In genomic region chr19:17309962-17310461, GRCh38 we compare ENCODE assay signal across 8 cellular contexts. TPM values are rescaled to one million over a fixed set of nuclear protein-coding genes. Genes with fewer than 3 reads are reported as not detected.
A peak's percentile ranks its signal among the peaks of the same experiment; 100 is the strongest.
DNase-seq lines count a peak whose midpoint lies in the region; ATAC-seq, FAIRE-seq and TF ChIP-seq lines count a peak whose summit lies in the region.

No MANE protein-coding gene starts in this region.

- peak overlapping the region; percentile 95 for H3K4me3 Mint-ChIP-seq in activated CD4-positive, alpha-beta T cell treated with anti-CD3 and anti-CD28 coated beads for 36 hours
- peak overlapping the region; percentile 98 for H3K4me3 Mint-ChIP-seq in activated T-helper 2 cell treated with anti-CD3 and anti-CD28 coated beads, Interferon-gamma antibody, Interleukin-2, Interleukin-4, amounts not matched to agents 10 μg/mL and 5 μg/mL and 100 μg/mL, durations not matched to agents 14 hours and 24 hours and 36 hours (ENCODE audit: low read depth)

- TF ChIP-seq CTCF in kidney (IDR thresholded peaks at IDR 0.05; ENCODE audit: borderline replicate concordance, extremely low read depth, insufficient read depth) (no peak), suprapubic skin (IDR thresholded peaks at IDR 0.05) (no peak)

- no peak for TF ChIP-seq POLR2A in suprapubic skin (IDR thresholded peaks at IDR 0.05)

- H3K27ac ChIP-seq in kidney (ENCODE audit: low read depth in 2 of 2, low read length in 2 of 2), result no peak overlapping the region
- H3K27ac ChIP-seq in suprapubic skin, result peak overlapping the region; percentile 63

- no peaks in the 10 kb centered on the region for H3K27me3 Mint-ChIP-seq in activated CD4-positive, alpha-beta T cell treated with anti-CD3 and anti-CD28 coated beads for 36 hours
- no peaks in the 10 kb centered on the region for H3K27me3 Mint-ChIP-seq in activated T-helper 2 cell treated with anti-CD3 and anti-CD28 coated beads, Interferon-gamma antibody, Interleukin-2, Interleukin-4, amounts not matched to agents 10 μg/mL and 5 μg/mL and 100 μg/mL, durations not matched to agents 14 hours and 24 hours and 36 hours (ENCODE audit: low read depth)

- H3K4me1 Mint-ChIP-seq in activated CD4-positive, alpha-beta T cell treated with anti-CD3 and anti-CD28 coated beads for 36 hours, result peaks cover 39% of the 10 kb centered on the region
- peaks cover 26% of the 10 kb centered on the region for H3K4me1 Mint-ChIP-seq in activated T-helper 2 cell treated with anti-CD3 and anti-CD28 coated beads, Interferon-gamma antibody, Interleukin-2, Interleukin-4, amounts not matched to agents 10 μg/mL and 5 μg/mL and 100 μg/mL, durations not matched to agents 14 hours and 24 hours and 36 hours (ENCODE audit: low read depth)

- H3K27me3 ChIP-seq in suprapubic skin, result no peaks in the 10 kb centered on the region

- H3K4me3 ChIP-seq in kidney (ENCODE audit: low read length in 2 of 2) (peak overlapping the region; percentile 81 to 87), suprapubic skin (peak overlapping the region; percentile 76)

- peaks cover 12% of the 10 kb centered on the region for H3K36me3 Mint-ChIP-seq in activated CD4-positive, alpha-beta T cell treated with anti-CD3 and anti-CD28 coated beads for 36 hours (ENCODE audit: low read depth)
- H3K36me3 Mint-ChIP-seq in activated T-helper 2 cell treated with anti-CD3 and anti-CD28 coated beads, Interferon-gamma antibody, Interleukin-2, Interleukin-4, amounts not matched to agents 10 μg/mL and 5 μg/mL and 100 μg/mL, durations not matched to agents 14 hours and 24 hours and 36 hours (ENCODE audit: low read depth), result peaks cover 20% of the 10 kb centered on the region

- peaks cover 2 to 11% of the 10 kb centered on the region in 2 donors for H3K36me3 ChIP-seq in kidney (ENCODE audit: control insufficient read depth in 1 of 2, insufficient read depth in 2 of 2, low read length in 2 of 2)
- peaks cover 17% of the 10 kb centered on the region for H3K36me3 ChIP-seq in suprapubic skin

- 2% methylated on average over 15 of the region's 23 CpGs for WGBS in suprapubic skin

- H3K9me3 Mint-ChIP-seq in activated CD4-positive, alpha-beta T cell treated with anti-CD3 and anti-CD28 coated beads for 36 hours (ENCODE audit: low read depth), result no peaks in the 10 kb centered on the region
- H3K9me3 Mint-ChIP-seq in activated T-helper 2 cell treated with anti-CD3 and anti-CD28 coated beads, Interferon-gamma antibody, Interleukin-2, Interleukin-4, amounts not matched to agents 10 μg/mL and 5 μg/mL and 100 μg/mL, durations not matched to agents 14 hours and 24 hours and 36 hours, result no peaks in the 10 kb centered on the region

- H3K27ac Mint-ChIP-seq in activated CD4-positive, alpha-beta T cell treated with anti-CD3 and anti-CD28 coated beads for 36 hours, result peak overlapping the region; percentile 90
- H3K27ac Mint-ChIP-seq in activated T-helper 2 cell treated with anti-CD3 and anti-CD28 coated beads, Interferon-gamma antibody, Interleukin-2, Interleukin-4, amounts not matched to agents 10 μg/mL and 5 μg/mL and 100 μg/mL, durations not matched to agents 14 hours and 24 hours and 36 hours, result peak overlapping the region; percentile 95

- H3K4me1 ChIP-seq in kidney (ENCODE audit: control insufficient read depth in 1 of 2, insufficient read depth in 1 of 2, low read depth in 1 of 2, low read length in 2 of 2) (peaks cover 6 to 26% of the 10 kb centered on the region in 2 donors), suprapubic skin (peaks cover 50% of the 10 kb centered on the region)

- CTCF ChIA-PET in activated CD4-positive, alpha-beta T cell treated with anti-CD3 and anti-CD28 coated beads for 36 hours (lab: Charles Lee), result interaction anchor here (0.8 to 3.6 kb wide), 5 partner anchors 11 to 79 kb away, joined by 3 to 13 read pairs (median 3); partner anchors contain the start of gene ANO8

- H3K9me3 ChIP-seq in kidney (ENCODE audit: control insufficient read depth in 1 of 2, low read length in 2 of 2) (no peaks in the 10 kb centered on the region), suprapubic skin (no peaks in the 10 kb centered on the region)

- POLR2A ChIA-PET in activated CD4-positive, alpha-beta T cell treated with anti-CD3 and anti-CD28 coated beads for 36 hours (lab: Charles Lee), result interaction anchor here (1.0 to 1.8 kb wide), 2 partner anchors 25 to 95 kb away, joined by 5 to 11 read pairs; partner anchors contain the start of genes ANO8 and BST2

- peak; percentile 51 for DNase-seq in activated CD4-positive, alpha-beta T cell treated with anti-CD3 and anti-CD28 coated beads for 36 hours
- no peak for DNase-seq in activated CD4-positive, alpha-beta T cell treated with anti-CD3 and anti-CD28 coated beads, Interleukin-2, amount 50 U/mL, for 1 hour
- DNase-seq in activated T-helper 2 cell treated with anti-CD3 and anti-CD28 coated beads, Interferon-gamma antibody, Interleukin-2, Interleukin-4, amounts not matched to agents 10 μg/mL and 5 μg/mL and 100 μg/mL, durations not matched to agents 14 hours and 24 hours and 36 hours (ENCODE audit: low spot score), result no peak
- DNase-seq in kidney (no peak), suprapubic skin (ENCODE audit: low spot score in 2 of 2) (no peak), AML-193 (lab: John Stamatoyannopoulos, UW) (no peak)

- no peak for FAIRE-seq in kidney (lab: Jason Lieb, UNC)

- H3K9ac ChIP-seq in kidney (ENCODE audit: low read length in 2 of 2), result peak overlapping the region; percentile 67 to 68

- ATAC-seq in activated CD4-positive, alpha-beta T cell treated with anti-CD3 and anti-CD28 coated beads for 36 hours, result no peak
- ATAC-seq in GM18502 (IDR thresholded peaks at IDR 0.05; ENCODE audit: poor library complexity, unreplicated experiment) (no peak), GM18858 (IDR thresholded peaks at IDR 0.05; ENCODE audit: unreplicated experiment) (no peak)

- TF ChIP-seq EP300 in suprapubic skin (IDR thresholded peaks at IDR 0.05), result no peak

- intact Hi-C loops in activated CD4-positive, alpha-beta T cell treated with anti-CD3 and anti-CD28 coated beads for 36 hours (cut with DNase I, micrococcal nuclease), result loop anchor here (1.0 to 5.0 kb wide), 13 partner anchors 18 to 768 kb away; partner anchors contain the start of genes GTPBP3 (in 2 of the 2), BABAM1 (in 1 of the 2), CHERP (in 1 of the 2) and HAUS8 (in 1 of the 2)
- intact Hi-C loops in activated T-helper 2 cell treated with anti-CD3 and anti-CD28 coated beads, Interferon-gamma antibody, Interleukin-2, Interleukin-4, amounts not matched to agents 10 μg/mL and 5 μg/mL and 100 μg/mL, durations not matched to agents 14 hours and 24 hours and 36 hours (cut with micrococcal nuclease), result loop anchor here (1.0 to 5.0 kb wide), 4 partner anchors 18 to 97 kb away; partner anchors contain the start of genes BST2, GTPBP3 and OCEL1
- intact Hi-C loops in kidney (cut with DNase I), result no loop called here

RNA-seq across cellular contexts. Expression of gene DDA1, which starts 0.6 kb away (rescaled TPM):
- 10 to 100 TPM; 26.2 to 39.6 TPM for total RNA-seq in activated CD4-positive, alpha-beta T cell treated with anti-CD3 and anti-CD28 coated beads for 36 hours
- total RNA-seq in activated T-helper 2 cell treated with anti-CD3 and anti-CD28 coated beads, Interferon-gamma antibody, Interleukin-2, Interleukin-4, amounts not matched to agents 10 μg/mL and 5 μg/mL and 100 μg/mL, durations not matched to agents 14 hours and 24 hours and 36 hours, result 37.1 and 39.2 TPM in 2 replicates
- 27.7 TPM for total RNA-seq in kidney
- 35.9 TPM for polyA plus RNA-seq in kidney (ENCODE audit: insufficient read depth, low read depth, low replicate concordance)
- total RNA-seq in suprapubic skin, result 10 to 100 TPM; 17.9 to 35.2 (median 22.8) TPM

RNA-seq across cellular contexts. Expression of gene MRPL34, which starts 4.3 kb away (rescaled TPM):
- 10 to 100 TPM; 72.0 to 88.6 TPM for total RNA-seq in activated CD4-positive, alpha-beta T cell treated with anti-CD3 and anti-CD28 coated beads for 36 hours
- 92.0 and 95.7 TPM in 2 replicates for total RNA-seq in activated T-helper 2 cell treated with anti-CD3 and anti-CD28 coated beads, Interferon-gamma antibody, Interleukin-2, Interleukin-4, amounts not matched to agents 10 μg/mL and 5 μg/mL and 100 μg/mL, durations not matched to agents 14 hours and 24 hours and 36 hours
- total RNA-seq in kidney (59.3 TPM), suprapubic skin (10 to 100 TPM; 42.7 to 89.5 (median 73.1) TPM)
- polyA plus RNA-seq in kidney (ENCODE audit: insufficient read depth, low read depth, low replicate concordance), result 369 TPM

RNA-seq across cellular contexts. Expression of gene ABHD8, which starts 6.8 kb away (rescaled TPM):
- 1 to 10 TPM; 6.1 to 8.0 TPM for total RNA-seq in activated CD4-positive, alpha-beta T cell treated with anti-CD3 and anti-CD28 coated beads for 36 hours
- 9.9 and 10.9 TPM in 2 replicates for total RNA-seq in activated T-helper 2 cell treated with anti-CD3 and anti-CD28 coated beads, Interferon-gamma antibody, Interleukin-2, Interleukin-4, amounts not matched to agents 10 μg/mL and 5 μg/mL and 100 μg/mL, durations not matched to agents 14 hours and 24 hours and 36 hours
- total RNA-seq in kidney (9.6 TPM), suprapubic skin (10 to 100 TPM in 3 of 4 donors, 1 to 10 TPM in 1; 9.7 to 15.7 (median 13.6) TPM)
- polyA plus RNA-seq in kidney (ENCODE audit: insufficient read depth, low read depth, low replicate concordance), result 20.0 TPM

RNA-seq across cellular contexts. Expression of gene ANO8, which starts 24.6 kb away (rescaled TPM):
- 1 to 10 TPM; 4.2 to 4.8 TPM for total RNA-seq in activated CD4-positive, alpha-beta T cell treated with anti-CD3 and anti-CD28 coated beads for 36 hours
- total RNA-seq in activated T-helper 2 cell treated with anti-CD3 and anti-CD28 coated beads, Interferon-gamma antibody, Interleukin-2, Interleukin-4, amounts not matched to agents 10 μg/mL and 5 μg/mL and 100 μg/mL, durations not matched to agents 14 hours and 24 hours and 36 hours, result 9.2 and 9.4 TPM in 2 replicates
- 12.1 TPM for total RNA-seq in kidney
- polyA plus RNA-seq in kidney (ENCODE audit: insufficient read depth, low read depth, low replicate concordance), result 3.0 TPM
- total RNA-seq in suprapubic skin, result 10 to 100 TPM; 29.9 to 47.1 (median 37.1) TPM

RNA-seq across cellular contexts. Expression of gene GTPBP3, which starts 27.3 kb away (rescaled TPM):
- total RNA-seq in activated CD4-positive, alpha-beta T cell treated with anti-CD3 and anti-CD28 coated beads for 36 hours, result 10 to 100 TPM; 37.3 to 39.8 TPM
- 62.5 and 66.5 TPM in 2 replicates for total RNA-seq in activated T-helper 2 cell treated with anti-CD3 and anti-CD28 coated beads, Interferon-gamma antibody, Interleukin-2, Interleukin-4, amounts not matched to agents 10 μg/mL and 5 μg/mL and 100 μg/mL, durations not matched to agents 14 hours and 24 hours and 36 hours
- total RNA-seq in kidney, result 20.4 TPM
- 11.0 TPM for polyA plus RNA-seq in kidney (ENCODE audit: insufficient read depth, low read depth, low replicate concordance)
- 10 to 100 TPM; 18.7 to 29.0 (median 25.2) TPM for total RNA-seq in suprapubic skin
